ENCODE assay signal across 30 cellular contexts in genomic region chr1:15103211-15103610, GRCh38. TPM values are rescaled to one million over a fixed set of nuclear protein-coding genes. Genes with fewer than 3 reads are reported as not detected.
"Had no signal": no experiment of that assay in that cellular context is flagged by ENCODE, and none has a peak within 500 bp of the region (broad histone marks: within the 10 kb centered on the region; RNA-seq: fewer than 3 reads in every experiment).

No MANE protein-coding gene starts in this region.

- FAIRE-seq: bronchial epithelial cell, colon, TTC549 had no signal

- ATAC-seq: activated CD8-positive, alpha-beta memory T cell treated with anti-CD3 and anti-CD28 coated beads, Interleukin-2, amount 10 ng/mL, durations not matched to agents 7 days and 5 days; activated CD8-positive, alpha-beta T cell treated with anti-CD3 and anti-CD28 coated beads, Interleukin-2, amount 10 ng/mL, durations not matched to agents 7 days and 5 days; activated naive CD8-positive, alpha-beta T cell treated with anti-CD3 and anti-CD28 coated beads, Interleukin-2, amount 50 U/mL, for 24 hours had no signal

- DNase-seq: activated B cell treated with CpG ODN at 0.5 μM for 24 hours; activated CD4-positive, alpha-beta memory T cell treated with anti-CD3 and anti-CD28 coated beads, Interleukin-2, amount 10 ng/mL, durations not matched to agents 7 days and 5 days; activated CD4-positive, alpha-beta T cell treated with anti-CD3 and anti-CD28 coated beads for 4 hours; activated CD4-positive, alpha-beta T cell treated with anti-CD3 and anti-CD28 coated beads, Interleukin-2, amount 10 ng/mL, durations not matched to agents 24 days and 14 days; activated CD4-positive, alpha-beta T cell treated with anti-CD3 and anti-CD28 coated beads, Interleukin-2, amount 50 U/mL, for 1 hour; activated CD4-positive, alpha-beta T cell treated with anti-CD3 and anti-CD28 coated beads, Interleukin-2, amount 50 U/mL, for 48 hours; activated CD4-positive, CD25-positive, alpha-beta regulatory T cell treated with anti-CD3 and anti-CD28 coated beads, Interleukin-2, amount 50 U/mL, for 72 hours; activated CD8-positive, alpha-beta memory T cell treated with anti-CD3 and anti-CD28 coated beads for 24 hours; activated CD8-positive, alpha-beta memory T cell treated with anti-CD3 and anti-CD28 coated beads, Interleukin-2, amount 10 ng/mL, durations not matched to agents 7 days and 5 days; activated CD8-positive, alpha-beta memory T cell treated with anti-CD3 and anti-CD28 coated beads, Interleukin-2, amount 50 U/mL, for 48 hours; activated CD8-positive, alpha-beta T cell treated with anti-CD3 and anti-CD28 coated beads, Interleukin-2, amount 10 ng/mL, durations not matched to agents 7 days and 5 days; activated gamma-delta T cell; activated naive CD4-positive, alpha-beta T cell treated with anti-CD3 and anti-CD28 coated beads, Interleukin-2, amount 10 ng/mL, durations not matched to agents 7 days and 5 days; activated naive CD4-positive, alpha-beta T cell treated with Interleukin-2 at 50 U/mL for 16 hours; activated naive CD8-positive, alpha-beta T cell treated with anti-CD3 and anti-CD28 coated beads, Interleukin-2, amount 10 ng/mL, durations not matched to agents 7 days and 5 days; activated naive CD8-positive, alpha-beta T cell treated with anti-CD3 and anti-CD28 coated beads, Interleukin-2, amount 50 U/mL, for 24 hours; activated T-cell treated with anti-CD3 and anti-CD28 coated beads, Interleukin-2, amount 50 U/mL, for 24 hours; activated T-cell treated with anti-CD3 and anti-CD28 coated beads, Interleukin-2, amount 50 U/mL, for 48 hours; amygdala; anterior cingulate cortex; cerebellar nuclear complex; T-helper 1 cell; T-helper 2 cell; T-helper 9 cell had no signal

- H3K27ac ChIP-seq: ascending aorta, cardiac muscle cell, VCaP had no signal

- H3K36me3 ChIP-seq: ascending aorta, cardiac muscle cell had no signal

- H3K4me3 ChIP-seq: ascending aorta, cardiac muscle cell had no signal

- H3K27me3 ChIP-seq: ascending aorta had no signal

- H3K4me1 ChIP-seq: ascending aorta had no signal

RNA-seq across cellular contexts. Expression of gene TMEM51, which starts 50.3 kb away (rescaled TPM):
- total RNA-seq: activated B cell treated with CpG ODN at 0.5 μM for 24 hours; activated CD4-positive, alpha-beta memory T cell treated with anti-CD3 and anti-CD28 coated beads, Interleukin-2, amount 10 ng/mL, durations not matched to agents 7 days and 5 days; activated CD8-positive, alpha-beta memory T cell treated with anti-CD3 and anti-CD28 coated beads, Interleukin-2, amount 10 ng/mL, durations not matched to agents 7 days and 5 days; ascending aorta had no signal
